22 cellular contexts compared by ENCODE assay signal in the genomic region with DNA sequence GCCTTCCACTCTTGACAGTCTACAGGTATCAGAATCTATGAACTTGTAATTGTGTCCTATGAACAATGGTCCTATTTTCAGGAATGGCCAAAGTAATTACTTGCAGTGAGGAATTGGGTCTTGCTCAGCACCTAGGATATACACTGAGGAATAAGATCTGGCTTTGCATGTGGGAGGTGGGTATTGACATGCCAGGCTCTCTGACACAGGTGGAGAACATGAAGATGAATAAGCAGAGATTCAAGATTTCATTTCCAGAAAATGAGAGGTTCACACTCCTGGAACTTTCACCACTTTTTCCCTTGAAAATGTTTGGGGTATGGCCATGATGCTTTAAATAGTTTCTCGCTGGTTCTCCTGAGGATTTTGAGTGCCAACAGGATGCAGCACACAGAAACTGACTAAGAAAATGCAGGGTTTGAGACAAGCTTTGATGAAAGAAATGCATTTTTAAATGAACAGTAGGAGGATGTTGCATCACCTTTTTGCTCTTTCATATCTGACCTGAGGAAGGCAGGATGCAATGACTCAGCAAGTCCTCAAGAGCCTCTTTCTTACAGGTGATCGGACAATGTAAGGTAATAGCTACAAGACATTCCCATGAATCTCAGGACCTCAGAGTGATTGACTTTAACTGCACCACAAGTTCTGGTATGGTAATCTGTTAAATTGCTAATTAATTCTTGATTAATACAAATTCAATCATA. TPM values are rescaled to one million over a fixed set of nuclear protein-coding genes. Genes with fewer than 3 reads are reported as not detected.
DNase-seq lines count a peak whose midpoint lies in the region; ATAC-seq and TF ChIP-seq lines count a peak whose summit lies in the region.
"Had no signal": no experiment of that assay in that cellular context is flagged by ENCODE, and none has a peak within 500 bp of the region (broad histone marks: within the 10 kb centered on the region; RNA-seq: fewer than 3 reads in every experiment).

No MANE protein-coding gene starts in this region.

- H3K36me3 Mint-ChIP-seq in GM23338 (ENCODE audit: low read depth) (no peaks in the 10 kb centered on the region), T-cell (no peaks in the 10 kb centered on the region)
- H3K36me3 Mint-ChIP-seq: stimulated activated memory B cell treated with anti-CD40 and anti-IgM and Interleukin-4, amounts not matched to agents 10 μg/mL and 1 μg/mL and 100 μg/mL, for 72 hours had no signal

- H3K4me2 ChIP-seq in GM23338 = no peak overlapping the region
- H3K4me2 ChIP-seq: BLaER1 treated with 17β-estradiol and CSF1 and Interleukin-3, amounts not matched to agents 10 nM and 100 nM had no signal

- H3K79me2 ChIP-seq in GM23338 (replicated peaks; ENCODE audit: insufficient read depth) = no peaks in the 10 kb centered on the region

- H3K9me2 ChIP-seq in GM23338 (ENCODE audit: insufficient read depth) = peaks cover 22% of the 10 kb centered on the region

- H3K36me3 ChIP-seq in GM23338 (ENCODE audit: insufficient read depth) = no peaks in the 10 kb centered on the region; the same call in 1 of the 2 replicates
- H3K36me3 ChIP-seq: BLaER1 treated with 17β-estradiol and CSF1 and Interleukin-3, amounts not matched to agents 10 nM and 100 nM; upper lobe of left lung had no signal

- POLR2A ChIA-PET in RWPE1 (lab: Yijun Ruan, JAX; ENCODE audit: low non-redundant PET) = interaction anchor here (0.6 kb wide), 1 partner anchor 45 kb away, joined by 5 read pairs; no protein-coding TSS in a partner anchor
- POLR2A ChIA-PET in T-cell (lab: Charles Lee) = no interaction called here

- H4K20me1 ChIP-seq in GM23338 (replicated peaks; ENCODE audit: insufficient read depth) = no peaks in the 10 kb centered on the region
- H4K20me1 ChIP-seq: BLaER1 treated with 17β-estradiol and CSF1 and Interleukin-3, amounts not matched to agents 10 nM and 100 nM had no signal

- H3K4me1 Mint-ChIP-seq in GM23338 (peaks cover 21% of the 10 kb centered on the region), T-cell (peaks cover 0 to 7% (median 4%) of the 10 kb centered on the region in 3 donors)
- H3K4me1 Mint-ChIP-seq: stimulated activated memory B cell treated with anti-CD40 and anti-IgM and Interleukin-4, amounts not matched to agents 10 μg/mL and 1 μg/mL and 100 μg/mL, for 72 hours had no signal

- peaks cover 5% of the 10 kb centered on the region for H3K27me3 Mint-ChIP-seq in GM23338 (ENCODE audit: insufficient read depth, low read depth, poor library complexity)
- H3K27me3 Mint-ChIP-seq in T-cell = peaks cover 23 to 32% of the 10 kb centered on the region in 2 donors
- H3K27me3 Mint-ChIP-seq: stimulated activated memory B cell treated with anti-CD40 and anti-IgM and Interleukin-4, amounts not matched to agents 10 μg/mL and 1 μg/mL and 100 μg/mL, for 72 hours had no signal

- H3K27ac Mint-ChIP-seq in GM23338 (0 out of 2 replicates have a peak overlapping the region, but pooled peaks have one; percentile 26), T-cell (no peak overlapping the region)
- H3K27ac Mint-ChIP-seq: nephron progenitor cell; stimulated activated memory B cell treated with anti-CD40 and anti-IgM and Interleukin-4, amounts not matched to agents 10 μg/mL and 1 μg/mL and 100 μg/mL, for 72 hours; T-helper 2 cell treated with Interferon-gamma antibody and Interleukin-4, amounts not matched to agents 5 μg/mL and 100 μg/mL, for 36 hours had no signal

- H3F3A ChIP-seq in GM23338 (replicated peaks; ENCODE audit: low read depth) = no peaks in the 10 kb centered on the region

- CTCF ChIA-PET in RWPE1 (lab: Yijun Ruan, JAX) = interaction anchor here (0.8 kb wide), 1 partner anchor 51 kb away, joined by 3 read pairs; no protein-coding TSS in a partner anchor
- CTCF ChIA-PET in T-cell (lab: Charles Lee) = no interaction called here

- no peak overlapping the region for H3K4me3 ChIP-seq in GM23338
- H3K4me3 ChIP-seq: BLaER1 treated with 17β-estradiol and CSF1 and Interleukin-3, amounts not matched to agents 10 nM and 100 nM; psoas muscle; upper lobe of left lung had no signal

- H3K27me3 ChIP-seq in GM23338 (ENCODE audit: insufficient read depth) = no peaks in the 10 kb centered on the region
- H3K27me3 ChIP-seq: BLaER1 treated with 17β-estradiol and CSF1 and Interleukin-3, amounts not matched to agents 10 nM and 100 nM; upper lobe of left lung had no signal

- no peak overlapping the region for H3K4me3 Mint-ChIP-seq in GM23338
- H3K4me3 Mint-ChIP-seq in T-cell = no peak overlapping the region
- H3K4me3 Mint-ChIP-seq: nephron progenitor cell; stimulated activated memory B cell treated with anti-CD40 and anti-IgM and Interleukin-4, amounts not matched to agents 10 μg/mL and 1 μg/mL and 100 μg/mL, for 72 hours; T-helper 2 cell treated with Interferon-gamma antibody and Interleukin-4, amounts not matched to agents 5 μg/mL and 100 μg/mL, for 36 hours had no signal

- ATAC-seq in GM23338 (no peak), esophagus mucosa (peak; percentile 67), T-cell (replicated peaks in 1 of 4) (no peak)
- ATAC-seq: psoas muscle; stimulated activated memory B cell treated with anti-CD40 and anti-IgM and Interleukin-4, amounts not matched to agents 10 μg/mL and 1 μg/mL and 100 μg/mL, for 72 hours had no signal

- TF ChIP-seq CTCF in GM23338 (conservative IDR thresholded peaks at IDR 0.05; ENCODE audit: low read depth in 2 of 2) (no peak), RWPE1 (conservative IDR thresholded peaks at IDR 0.05; ENCODE audit: low read depth) (no peak)

- H3K4me1 ChIP-seq in GM23338 (ENCODE audit: insufficient read depth) = peaks cover 21% of the 10 kb centered on the region
- H3K4me1 ChIP-seq: BLaER1 treated with 17β-estradiol and CSF1 and Interleukin-3, amounts not matched to agents 10 nM and 100 nM; psoas muscle; upper lobe of left lung had no signal

- DNase-seq in DMS53 treated with DMSO at 0.1 percent for 48 hours (lab: John Stamatoyannopoulos, UW; ENCODE audit: unreplicated experiment) = peak; percentile 56
- DNase-seq in GM23338 (ENCODE audit: low spot score) = no peak
- DNase-seq in RWPE1 (ENCODE audit: low spot score) = peak; percentile 41
- no peak for DNase-seq in dermis blood vessel endothelial cell
- no peak for DNase-seq in 8988T
- DNase-seq in inferior parietal cortex (ENCODE audit: extremely low spot score) = no peak
- DNase-seq in T-cell = no peak
- DNase-seq: activated CD4-positive, alpha-beta T cell treated with anti-CD3 and anti-CD28 coated beads for 1 hour; activated T-cell treated with anti-CD3 and anti-CD28 coated beads, Interleukin-2, amount 50 U/mL, for 48 hours; aorta; KG1; NCI-H1417; nephron progenitor cell; NK-92 treated with Interleukin-12 subunit alpha and Interleukin-12 subunit beta, amount 100 ng/mL, for 24 hours; psoas muscle; SIG-M5 had no signal

- H3K9me3 Mint-ChIP-seq in GM23338 (no peaks in the 10 kb centered on the region; the same call in 2 of the 3 replicates), T-cell (no peaks in the 10 kb centered on the region)
- H3K9me3 Mint-ChIP-seq: nephron progenitor cell; stimulated activated memory B cell treated with anti-CD40 and anti-IgM and Interleukin-4, amounts not matched to agents 10 μg/mL and 1 μg/mL and 100 μg/mL, for 72 hours; T-helper 2 cell treated with Interferon-gamma antibody and Interleukin-4, amounts not matched to agents 5 μg/mL and 100 μg/mL, for 36 hours had no signal

- H3K27ac ChIP-seq in GM23338 (ENCODE audit: low read depth) (no peak overlapping the region), RWPE1 (no peak overlapping the region)
- H3K27ac ChIP-seq: BLaER1 treated with 17β-estradiol and CSF1 and Interleukin-3, amounts not matched to agents 10 nM and 100 nM; psoas muscle; upper lobe of left lung had no signal

- peak overlapping the region; percentile 67; the same call in 1 of the 2 replicates for H2AFZ ChIP-seq in GM23338

TF ChIP-seq in GM23338, 12 proteins besides CTCF, POLR2A, EP300 and RAD21 (continues in another document):
- TF ChIP-seq NANOG (IDR thresholded peaks at IDR 0.05; ENCODE audit: borderline replicate concordance) = no peak
- no peak for TF ChIP-seq EZH2phosphoT487 (IDR thresholded peaks at IDR 0.05; ENCODE audit: unreplicated experiment)
- no peak for TF ChIP-seq POLR2AphosphoS5 (IDR thresholded peaks at IDR 0.05; ENCODE audit: low read depth)
- no peak for TF ChIP-seq ZNF114 (CRISPR knock-in tag; IDR thresholded peaks at IDR 0.05)
- TF ChIP-seq JUNB (IDR thresholded peaks at IDR 0.05; ENCODE audit: unreplicated experiment) = no peak
- TF ChIP-seq CREB1 (CRISPR knock-in tag; IDR thresholded peaks at IDR 0.05; ENCODE audit: low read depth) = no peak

RNA-seq across cellular contexts. Expression of a gene that starts 3.7 kb away (rescaled TPM):
- total RNA-seq in GM23338 (2014; rRNA removed; shearing (Covaris generic)) = not detected in 2 replicates
- polyA plus RNA-seq in GM23338 (2016; fragmentation: Nextera tagmentation; extraction: Ambion mirVana) = not detected in 2 replicates
- 0.12 TPM for total RNA-seq in esophagus mucosa
- total RNA-seq in dermis blood vessel endothelial cell = not detected in 2 replicates
- total RNA-seq in T-cell = under 1 TPM in 1 of 5 donors, not detected in 4; 0.38 TPM
- total RNA-seq: aorta, endothelial cell of umbilical vein, psoas muscle had no signal
- polyA plus RNA-seq: aorta, endothelial cell of umbilical vein, psoas muscle had no signal

RNA-seq across cellular contexts. Expression of a gene that starts 29.3 kb away (rescaled TPM):
- not detected in 2 replicates for total RNA-seq in GM23338 (2014; rRNA removed; shearing (Covaris generic))
- polyA plus RNA-seq in GM23338 (2016; fragmentation: Nextera tagmentation; extraction: Ambion mirVana) = 0.26 TPM in 1 of 2 replicates, not detected in the other
- total RNA-seq in esophagus mucosa (not detected), dermis blood vessel endothelial cell (not detected in 2 replicates), T-cell (not detected)
- total RNA-seq: aorta, endothelial cell of umbilical vein, psoas muscle, upper lobe of left lung had no signal
- polyA plus RNA-seq: aorta, endothelial cell of umbilical vein, psoas muscle had no signal

RNA-seq across cellular contexts. Expression of a gene that starts 47.6 kb away (rescaled TPM):
- 0.49 TPM in 1 of 2 replicates, not detected in the other for total RNA-seq in GM23338 (2014; rRNA removed; shearing (Covaris generic))
- polyA plus RNA-seq in GM23338 (2016; fragmentation: Nextera tagmentation; extraction: Ambion mirVana) = 0.09 TPM in 1 of 2 replicates, not detected in the other
- not detected for total RNA-seq in esophagus mucosa
- total RNA-seq in dermis blood vessel endothelial cell = not detected in 2 replicates
- total RNA-seq in T-cell = under 1 TPM in 3 of 5 donors, not detected in 2; 0.22 to 0.47 (median 0.30) TPM
- total RNA-seq: aorta, endothelial cell of umbilical vein had no signal
- polyA plus RNA-seq: aorta, endothelial cell of umbilical vein, psoas muscle had no signal

RNA-seq across cellular contexts. Expression of a gene that starts 56.7 kb away (rescaled TPM):
- 0.10 TPM in 1 of 2 replicates, not detected in the other for total RNA-seq in GM23338 (2014; rRNA removed; shearing (Covaris generic))
- polyA plus RNA-seq in GM23338 (2016; fragmentation: Nextera tagmentation; extraction: Ambion mirVana) = 0.18 and 0.21 TPM in 2 replicates
- total RNA-seq in esophagus mucosa = not detected
- 0.05 TPM in 1 of 2 replicates, not detected in the other for total RNA-seq in dermis blood vessel endothelial cell
- total RNA-seq in T-cell = 1 to 10 TPM in 3 of 5 donors, not detected in 2; 1.8 to 1.9 (median 1.9) TPM
- total RNA-seq: aorta, endothelial cell of umbilical vein, psoas muscle had no signal
- polyA plus RNA-seq: endothelial cell of umbilical vein, psoas muscle had no signal

Comparison
In these comparisons a context has a peak if more than half of its experiments do, and no peak if none do; other contexts are left out.
1. DNase-seq: peak in DMS53 treated with DMSO at 0.1 percent for 48 hours (single experiment) and RWPE1 (single experiment); none in GM23338 (single experiment), dermis blood vessel endothelial cell (single experiment), 8988T (single experiment), inferior parietal cortex (single experiment) and T-cell (0 of 34).